Comparison of ENCODE assay signal across 9 cellular contexts in genomic region chr11:2912498-2912897, GRCh38. TPM values are rescaled to one million over a fixed set of nuclear protein-coding genes. Genes with fewer than 3 reads are reported as not detected.
DNase-seq lines count a peak whose midpoint lies in the region; ATAC-seq, FAIRE-seq and TF ChIP-seq lines count a peak whose summit lies in the region.
"Had no signal": no experiment of that assay in that cellular context is flagged by ENCODE, and none has a peak within 500 bp of the region (broad histone marks: within the 10 kb centered on the region; RNA-seq: fewer than 3 reads in every experiment).

No MANE protein-coding gene starts in this region.

- no CpG with 5 or more reads among the region's 5 CpGs for WGBS in right lobe of liver (ENCODE audit: insufficient coverage, low coverage, low lambda C conversion rate, missing lambda C conversion rate)

- CTCF ChIA-PET in AG04450 (lab: Charles Lee): interaction anchor here (1.2 kb wide), 1 partner anchor 381 kb away, joined by 3 read pairs; no protein-coding TSS in a partner anchor

- H3K4me3 ChIP-seq in AG04450 (ENCODE audit: low read depth, low read length) (no peak overlapping the region), right lobe of liver (no peak overlapping the region), dorsolateral prefrontal cortex (no peak overlapping the region)

- no peak for TF ChIP-seq POLR2A in right lobe of liver (IDR thresholded peaks at IDR 0.05)

- H3K27ac ChIP-seq in AG04450 (ENCODE audit: low read depth, low read length) (peak overlapping the region; percentile 3), right lobe of liver (no peak overlapping the region), dorsolateral prefrontal cortex (no peak overlapping the region)

- TF ChIP-seq CTCF in AG04450 (IDR thresholded peaks at IDR 0.05; ENCODE audit: low read depth, low read length) (no peak), right lobe of liver (IDR thresholded peaks at IDR 0.05) (no peak), dorsolateral prefrontal cortex (IDR thresholded peaks at IDR 0.05 in 54 of 56, conservative IDR thresholded peaks at IDR 0.05 in 2 of 56; ENCODE audit: low read depth in 1 of 56, partially characterized antibody in 56 of 56) (no peak)

- peak; percentile 88 for FAIRE-seq in HTR-8/SVneo (lab: Jason Lieb, UNC)
- FAIRE-seq: colon had no signal

- in situ Hi-C loops in T47D (cut with HindIII; ENCODE audit: low pct_unique_long_range_greater_than_20kb, low sequenced_read_pairs): no loop called here

- intact Hi-C loops in right lobe of liver (cut with DNase I): no loop called here
- intact Hi-C loops in dorsolateral prefrontal cortex (cut with DNase I): no loop called here

- H3K4me1 ChIP-seq in right lobe of liver: no peaks in the 10 kb centered on the region

- DNase-seq in AG04450 (ENCODE audit: low read depth, low spot score) (no peak), HTR-8/SVneo (ENCODE audit: insufficient read length, low spot score) (peak; percentile 90), T47D (ENCODE audit: low read depth in 1 of 2, low spot score in 1 of 2) (peak; percentile 94 to 96), right lobe of liver (peak in 1 of 3 donors; percentile 64), anterior cingulate cortex (lab: John Stamatoyannopoulos, UW) (no peak), dorsolateral prefrontal cortex (no peak)
- DNase-seq in activated CD8-positive, alpha-beta memory T cell treated with anti-CD3 and anti-CD28 coated beads, Interleukin-2, amount 50 U/mL, for 48 hours: no peak

- no peaks in the 10 kb centered on the region for H3K27me3 ChIP-seq in AG04450 (ENCODE audit: control insufficient read depth, insufficient read depth, low read length)
- H3K27me3 ChIP-seq in right lobe of liver: no peaks in the 10 kb centered on the region
- peaks cover 0 to 26% (median 17%) of the 10 kb centered on the region in 45 donors for H3K27me3 ChIP-seq in dorsolateral prefrontal cortex

- H3K36me3 ChIP-seq in right lobe of liver: no peaks in the 10 kb centered on the region

- POLR2A ChIA-PET in AG04450 (lab: Yijun Ruan, JAX): interaction anchor here (1.0 to 1.2 kb wide), 3 partner anchors 10 to 17 kb away, joined by 3 to 9 read pairs (median 5); partner anchors contain the start of gene PHLDA2

- ATAC-seq in right lobe of liver (peak; percentile 18 to 81 (median 36)), HG02852 (IDR thresholded peaks at IDR 0.05; ENCODE audit: unreplicated experiment) (no peak)

- H3K9me3 ChIP-seq in AG04450 (ENCODE audit: control insufficient read depth, insufficient read depth, low read length): no peaks in the 10 kb centered on the region; the same call in 1 of the 2 replicates
- H3K9me3 ChIP-seq in right lobe of liver: no peaks in the 10 kb centered on the region

RNA-seq across cellular contexts. Expression of gene PHLDA2, which starts 16.7 kb away (rescaled TPM):
- 9.6 and 14.4 TPM in 2 replicates for polyA plus RNA-seq in AG04450 (2011; rRNA removed)
- 3.2 and 3.6 TPM in 2 replicates for polyA minus RNA-seq in AG04450 (2011; rRNA and poly(A)+ RNA removed)
- total RNA-seq in right lobe of liver: 10 to 100 TPM in 2 of 6 experiments, 1 to 10 TPM in 1, under 1 TPM in 2, not detected in 1; 0.51 to 12.7 (median 5.9) TPM
- 1 to 10 TPM in 104 of 120 experiments, under 1 TPM in 13, not detected in 3; 0.52 to 7.6 (median 2.4) TPM for total RNA-seq in dorsolateral prefrontal cortex

RNA-seq across cellular contexts. Expression of gene CDKN1C, which starts 26.9 kb away (rescaled TPM):
- polyA plus RNA-seq in AG04450 (2011; rRNA removed): 6.3 and 8.1 TPM in 2 replicates
- polyA minus RNA-seq in AG04450 (2011; rRNA and poly(A)+ RNA removed): 1.8 and 4.0 TPM in 2 replicates
- total RNA-seq in right lobe of liver (1 to 10 TPM; 2.2 to 8.0 (median 3.6) TPM), dorsolateral prefrontal cortex (100 to 1,000 TPM in 8 of 120 experiments, 10 to 100 TPM in 112; 11.0 to 191 (median 44.8) TPM)

Comparison
In these comparisons a context has a peak if more than half of its experiments do, and no peak if none do; other contexts are left out.
1. DNase-seq: peak in HTR-8/SVneo (single experiment) and T47D (2 of 2); none in AG04450 (single experiment), activated CD8-positive, alpha-beta memory T cell treated with anti-CD3 and anti-CD28 coated beads, Interleukin-2, amount 50 U/mL, for 48 hours (single experiment), anterior cingulate cortex (0 of 58) and dorsolateral prefrontal cortex (0 of 10).